25 cellular contexts compared by ENCODE assay signal in the genomic region with DNA sequence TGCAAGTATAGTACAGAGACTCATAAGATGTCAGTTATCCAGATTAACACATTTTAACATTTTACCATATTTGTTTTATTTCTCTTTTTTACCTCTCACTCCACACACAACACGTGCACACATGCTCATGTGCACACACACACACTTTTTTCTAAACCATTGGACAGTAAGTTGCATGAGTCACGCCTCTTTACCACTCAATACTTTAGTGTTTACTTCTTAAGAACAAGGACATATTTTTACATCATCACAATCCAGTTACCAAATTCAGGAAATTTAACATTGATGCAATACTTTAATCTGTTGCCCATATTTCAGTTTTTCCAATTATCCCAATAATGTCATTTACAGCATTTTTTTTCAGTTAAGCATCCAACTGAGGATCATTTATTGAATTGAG.
DNase-seq lines count a peak whose midpoint lies in the region; ATAC-seq, FAIRE-seq and TF ChIP-seq lines count a peak whose summit lies in the region.
"Had no signal": no experiment of that assay in that cellular context is flagged by ENCODE, and none has a peak within 500 bp of the region (broad histone marks: within the 10 kb centered on the region; RNA-seq: fewer than 3 reads in every experiment).

No MANE protein-coding gene starts in this region.

- H3K4me3 ChIP-seq in breast epithelium (no peak overlapping the region), mammary epithelial cell (replicated peaks in 1 of 3; ENCODE audit: insufficient read depth in 1 of 3, low read depth in 2 of 3, low read length in 3 of 3) (no peak overlapping the region), vagina (no peak overlapping the region)
- H3K4me3 ChIP-seq: BLaER1, cardiac muscle cell, sigmoid colon, stomach, upper lobe of left lung had no signal

- intact Hi-C loops in MCF 10A (cut with micrococcal nuclease) (no loop called here), breast epithelium (cut with DNase I; ENCODE audit: low total_unique reads) (no loop called here), mammary epithelial cell (cut with micrococcal nuclease) (no loop called here), vagina (cut with DNase I) (no loop called here), Right ventricle myocardium superior (cut with DNase I) (no loop called here)

- H3K27me3 Mint-ChIP-seq in MCF 10A (ENCODE audit: insufficient read depth, unreplicated experiment) (no peaks in the 10 kb centered on the region), immature natural killer cell (ENCODE audit: low read depth in 3 of 3) (peaks cover 1 to 7% (median 4%) of the 10 kb centered on the region in 3 donors)

- TF ChIP-seq POLR2A in breast epithelium (IDR thresholded peaks at IDR 0.05) (no peak), vagina (IDR thresholded peaks at IDR 0.05) (no peak)

- dilution Hi-C loops in mammary epithelial cell (cut with HindIII; ENCODE audit: low sequenced_read_pairs): no loop called here

- H3K27ac ChIP-seq in breast epithelium (no peak overlapping the region), mammary epithelial cell (ENCODE audit: insufficient read depth, low read depth, low read length) (no peak overlapping the region), vagina (peak overlapping the region; percentile 47)
- H3K27ac ChIP-seq: 22Rv1, BLaER1, cardiac muscle cell had no signal

- no peaks in the 10 kb centered on the region for H4K20me1 ChIP-seq in mammary epithelial cell (ENCODE audit: insufficient read depth, low read length)
- H4K20me1 ChIP-seq: BLaER1 had no signal

- H3K4me3 Mint-ChIP-seq in MCF 10A (ENCODE audit: unreplicated experiment) (no peak overlapping the region), immature natural killer cell (no peak overlapping the region)
- H3K4me3 Mint-ChIP-seq: activated naive CD8-positive, alpha-beta T cell treated with anti-CD3 and anti-CD28 coated beads for 36 hours; activated T-helper 1 cell treated with anti-CD3 and anti-CD28 coated beads, Interleukin-12 subunit alpha, Interleukin-12 subunit beta, Interleukin-2, Interleukin-4 antibody, amounts not matched to agents 30 ng/mL and 10 ng/mL and 1 ng/mL, durations not matched to agents 14 hours and 24 hours and 36 hours; IgD-negative memory B cell had no signal

- H3K4me1 ChIP-seq in breast epithelium (no peaks in the 10 kb centered on the region), mammary epithelial cell (ENCODE audit: insufficient read depth, low read length) (no peaks in the 10 kb centered on the region), vagina (no peaks in the 10 kb centered on the region)
- H3K4me1 ChIP-seq: sigmoid colon had no signal

- 70% methylated on average over 2 of the region's 2 CpGs for WGBS in mammary epithelial cell (ENCODE audit: low coverage, missing lambda C conversion rate)

- H2AFZ ChIP-seq in mammary epithelial cell (ENCODE audit: low read depth, low read length): no peak overlapping the region

- H3K4me1 Mint-ChIP-seq in MCF 10A (ENCODE audit: insufficient read depth, unreplicated experiment): peaks cover 9% of the 10 kb centered on the region
- peaks cover 7 to 20% of the 10 kb centered on the region in 2 donors for H3K4me1 Mint-ChIP-seq in immature natural killer cell
- H3K4me1 Mint-ChIP-seq: activated naive CD8-positive, alpha-beta T cell treated with anti-CD3 and anti-CD28 coated beads for 36 hours; IgD-negative memory B cell had no signal

- peak; percentile 72 for DNase-seq in MCF 10A (ENCODE audit: unreplicated experiment)
- no peak for DNase-seq in breast epithelium (ENCODE audit: low spot score in 2 of 2)
- peak; percentile 68 for DNase-seq in mammary epithelial cell
- DNase-seq in immature natural killer cell: no peak
- DNase-seq in vagina (ENCODE audit: extremely low spot score in 2 of 2): no peak
- no peak for DNase-seq in Right ventricle myocardium superior
- no peak for DNase-seq in GM19239 (ENCODE audit: insufficient read length, low spot score)
- no peak for DNase-seq in SKM-1 (lab: John Stamatoyannopoulos, UW; ENCODE audit: unreplicated experiment)
- DNase-seq: activated CD4-positive, alpha-beta T cell treated with anti-CD3 and anti-CD28 coated beads for 1 hour; activated naive CD8-positive, alpha-beta T cell treated with anti-CD3 and anti-CD28 coated beads for 36 hours; erythroblast; NCI-H1048; NCI-H2029 treated with DMSO at 0.1 percent for 48 hours; NK-92 treated with Interleukin-12 subunit alpha and Interleukin-12 subunit beta, amount 100 ng/mL, for 24 hours; RPMI8226; sigmoid colon; stomach; upper lobe of left lung had no signal

- no peak overlapping the region for H3K4me2 ChIP-seq in mammary epithelial cell (ENCODE audit: insufficient read depth, low read depth, low read length)

- in situ Hi-C loops in mammary epithelial cell (cut with MboI; ENCODE audit: low sequenced_read_pairs in 2 of 2): no loop called here

- peak overlapping the region; percentile 80 for H3K27ac Mint-ChIP-seq in MCF 10A (ENCODE audit: low read depth, unreplicated experiment)
- H3K27ac Mint-ChIP-seq in immature natural killer cell: peak overlapping the region; percentile 32 to 91 (median 85)
- H3K27ac Mint-ChIP-seq: activated naive CD8-positive, alpha-beta T cell treated with anti-CD3 and anti-CD28 coated beads for 36 hours; activated T-helper 1 cell treated with anti-CD3 and anti-CD28 coated beads, Interleukin-12 subunit alpha, Interleukin-12 subunit beta, Interleukin-2, Interleukin-4 antibody, amounts not matched to agents 30 ng/mL and 10 ng/mL and 1 ng/mL, durations not matched to agents 14 hours and 24 hours and 36 hours; IgD-negative memory B cell had no signal

- BruUV-seq in MCF 10A (replicated peaks; lab: Mats Ljungman, UMichigan) (no TSS peak), mammary epithelial cell (replicated peaks; lab: Mats Ljungman, UMichigan) (no TSS peak)

- TF ChIP-seq CTCF in MCF 10A (IDR thresholded peaks at IDR 0.05; ENCODE audit: unreplicated experiment) (no peak), breast epithelium (IDR thresholded peaks at IDR 0.05) (no peak), mammary epithelial cell (conservative IDR thresholded peaks at IDR 0.05 in 1 of 2, IDR thresholded peaks at IDR 0.05 in 1 of 2; ENCODE audit: extremely low read depth in 1 of 2, insufficient read depth in 1 of 2, low read depth in 1 of 2, low read length in 2 of 2) (no peak), vagina (IDR thresholded peaks at IDR 0.05) (no peak)

- H3K9me3 ChIP-seq in breast epithelium (no peaks in the 10 kb centered on the region), mammary epithelial cell (replicated peaks; ENCODE audit: insufficient read depth, low read length) (no peaks in the 10 kb centered on the region), vagina (no peaks in the 10 kb centered on the region)
- H3K9me3 ChIP-seq: sigmoid colon, stomach, upper lobe of left lung had no signal

- H3K36me3 Mint-ChIP-seq in MCF 10A (ENCODE audit: insufficient read depth, unreplicated experiment) (no peaks in the 10 kb centered on the region), immature natural killer cell (no peaks in the 10 kb centered on the region)
- H3K36me3 Mint-ChIP-seq: activated naive CD8-positive, alpha-beta T cell treated with anti-CD3 and anti-CD28 coated beads for 36 hours; IgD-negative memory B cell had no signal

- H3K9ac ChIP-seq in mammary epithelial cell (ENCODE audit: insufficient read depth, low read length): no peak overlapping the region
- H3K9ac ChIP-seq: BLaER1 had no signal

- FAIRE-seq in GM19239 (lab: Jason Lieb, UNC): no peak

- H3K9me3 Mint-ChIP-seq in MCF 10A (ENCODE audit: unreplicated experiment): peaks cover 7% of the 10 kb centered on the region
- H3K9me3 Mint-ChIP-seq in immature natural killer cell: no peaks in the 10 kb centered on the region
- H3K9me3 Mint-ChIP-seq: activated naive CD8-positive, alpha-beta T cell treated with anti-CD3 and anti-CD28 coated beads for 36 hours; activated T-helper 1 cell treated with anti-CD3 and anti-CD28 coated beads, Interleukin-12 subunit alpha, Interleukin-12 subunit beta, Interleukin-2, Interleukin-4 antibody, amounts not matched to agents 30 ng/mL and 10 ng/mL and 1 ng/mL, durations not matched to agents 14 hours and 24 hours and 36 hours had no signal

- POLR2A ChIA-PET in MCF 10A (lab: Yijun Ruan, JAX): interaction anchor here (1.1 to 1.3 kb wide), 2 partner anchors 17 to 22 kb away, joined by 3 to 4 read pairs; no protein-coding TSS in a partner anchor

- H3K79me2 ChIP-seq in mammary epithelial cell (ENCODE audit: insufficient read depth, low read length): no peaks in the 10 kb centered on the region

- H3K27me3 ChIP-seq in breast epithelium: no peaks in the 10 kb centered on the region
- H3K27me3 ChIP-seq in mammary epithelial cell (ENCODE audit: insufficient read depth, low read length): no peaks in the 10 kb centered on the region
- H3K27me3 ChIP-seq in vagina: no peaks in the 10 kb centered on the region
- H3K27me3 ChIP-seq: BLaER1, cardiac muscle cell, sigmoid colon, stomach, upper lobe of left lung had no signal

- H3K36me3 ChIP-seq in breast epithelium (no peaks in the 10 kb centered on the region), mammary epithelial cell (ENCODE audit: insufficient read depth, low read length) (no peaks in the 10 kb centered on the region), vagina (peaks cover 0 to 4% of the 10 kb centered on the region in 2 donors)
- H3K36me3 ChIP-seq: cardiac muscle cell, sigmoid colon had no signal

- no peak for ATAC-seq in Right ventricle myocardium superior (ENCODE audit: poor library complexity)
- ATAC-seq: HCT116, SK-N-SH treated with all-trans-retinoic acid at 6 μM for 48 hours had no signal

- CTCF ChIA-PET in MCF 10A (lab: Yijun Ruan, JAX) (interaction anchor here (1.2 to 1.4 kb wide), 2 partner anchors 39 to 179 kb away, joined by 6 to 7 read pairs; no protein-coding TSS in a partner anchor), mammary epithelial cell (lab: Charles Lee; ENCODE audit: low non-redundant PET) (no interaction called here)

Comparison
In these comparisons a context has a peak if more than half of its experiments do, and no peak if none do; other contexts are left out.
1. DNase-seq: peak in MCF 10A (single experiment) and mammary epithelial cell (single experiment); none in breast epithelium (0 of 2), immature natural killer cell (0 of 3), vagina (0 of 2), Right ventricle myocardium superior (single experiment), GM19239 (single experiment) and SKM-1 (single experiment).